In the genomic region with DNA sequence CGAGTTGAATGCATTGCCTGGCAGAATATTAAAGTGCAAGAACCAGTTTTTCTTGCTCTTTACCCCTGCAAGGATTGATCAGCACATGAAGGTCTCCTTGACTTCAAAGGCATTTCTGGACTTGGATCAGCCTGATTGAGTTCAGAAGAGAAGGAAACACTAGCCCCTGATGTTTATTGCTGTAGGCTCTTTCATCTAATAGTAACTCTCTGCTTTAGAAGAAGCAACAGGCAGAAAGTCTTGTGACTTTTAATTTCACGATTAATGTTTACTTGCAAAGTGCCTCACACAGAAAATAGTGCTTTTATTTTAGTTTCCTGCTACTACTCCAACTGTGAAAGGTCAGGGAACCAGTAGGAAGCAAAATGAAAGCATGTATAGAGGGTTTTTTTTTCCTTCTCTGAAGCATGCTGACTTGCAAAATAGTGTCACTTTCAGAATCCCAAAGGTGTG, we compare ENCODE assay signal across 14 cellular contexts.
A peak's percentile ranks its signal among the peaks of the same experiment; 100 is the strongest.
DNase-seq lines count a peak whose midpoint lies in the region; ATAC-seq and TF ChIP-seq lines count a peak whose summit lies in the region.
"Had no signal": no experiment of that assay in that cellular context is flagged by ENCODE, and none has a peak within 500 bp of the region (broad histone marks: within the 10 kb centered on the region; RNA-seq: fewer than 3 reads in every experiment).

No MANE protein-coding gene starts in this region.

- H4K20me1 ChIP-seq in IMR-90 (ENCODE audit: insufficient read depth, low read length), result no peaks in the 10 kb centered on the region

- no peak overlapping the region for H2BK20ac ChIP-seq in IMR-90 (ENCODE audit: low read depth, low read length)

- no peak overlapping the region for H4K91ac ChIP-seq in IMR-90 (ENCODE audit: insufficient read depth, low read depth, low read length)

- no peak overlapping the region for H4K5ac ChIP-seq in IMR-90 (ENCODE audit: low read depth, low read length)

- H2BK120ac ChIP-seq in IMR-90 (ENCODE audit: low read depth, low read length), result no peak overlapping the region

- no peak for TF ChIP-seq CTCF in IMR-90 (conservative IDR thresholded peaks at IDR 0.05; ENCODE audit: low read depth, low read length)
- TF ChIP-seq CTCF in thoracic aorta (IDR thresholded peaks at IDR 0.05), result no peak

- no peak overlapping the region for H2BK5ac ChIP-seq in IMR-90 (ENCODE audit: low read depth, low read length, poor library complexity, severe bottlenecking)

- no peak overlapping the region for H2AK5ac ChIP-seq in IMR-90 (ENCODE audit: low read depth, low read length)

- H3K9me1 ChIP-seq in IMR-90 (ENCODE audit: insufficient read depth, low read length), result no peaks in the 10 kb centered on the region

- no peak overlapping the region for H2AFZ ChIP-seq in IMR-90 (replicated peaks; ENCODE audit: low read length, poor library complexity)

- H2AK9ac ChIP-seq in IMR-90 (replicated peaks; ENCODE audit: low read depth, low read length, poor library complexity), result no peak overlapping the region

- H3K4me1 ChIP-seq in IMR-90 (ENCODE audit: control insufficient read depth, insufficient read depth, low read length) (no peaks in the 10 kb centered on the region), adipocyte (ENCODE audit: control insufficient read depth, insufficient read depth, low read length) (no peaks in the 10 kb centered on the region), thoracic aorta (ENCODE audit: control insufficient read depth in 1 of 2, low read depth in 2 of 2) (peaks cover 32 to 85% of the 10 kb centered on the region in 2 donors)

- H3K4me2 ChIP-seq in IMR-90 (ENCODE audit: low read depth, low read length), result peak overlapping the region; percentile 82; the same call in 1 of the 2 replicates

- H2BK15ac ChIP-seq in IMR-90 (ENCODE audit: low read depth, low read length), result no peak overlapping the region

- no peak overlapping the region for H3K4ac ChIP-seq in IMR-90 (ENCODE audit: low read depth, low read length)

- H3K14ac ChIP-seq in IMR-90 (replicated peaks; ENCODE audit: low read depth, low read length), result peak overlapping the region; percentile 15; the same call in 1 of the 2 replicates

- H3K27ac ChIP-seq in IMR-90 (ENCODE audit: insufficient read depth, low read length) (no peak overlapping the region), thoracic aorta (peak overlapping the region in 1 of 2 donors; percentile 2)
- H3K27ac ChIP-seq: C4-2B, tibial artery had no signal

- no CpG with 5 or more reads among the region's 2 CpGs for WGBS in IMR-90 (ENCODE audit: extremely low coverage in 2 of 2, insufficient read length in 1 of 2), 2 experiments

- H3K36me3 ChIP-seq in IMR-90 (ENCODE audit: control insufficient read depth, insufficient read depth, low read length) (no peaks in the 10 kb centered on the region), adipocyte (ENCODE audit: control insufficient read depth, insufficient read depth, low read length, severe bottlenecking) (no peaks in the 10 kb centered on the region), thoracic aorta (no peaks in the 10 kb centered on the region)
- H3K36me3 ChIP-seq: tibial artery had no signal

- dilution Hi-C loops in IMR-90 (cut with HindIII; ENCODE audit: low sequenced_read_pairs, unreplicated experiment), result no loop called here

- DNase-seq in IMR-90 (no peak), adipocyte (ENCODE audit: low read depth) (peak; percentile 25), left kidney (ENCODE audit: low read depth, low spot score) (peak; percentile 83), thoracic aorta (ENCODE audit: low spot score) (no peak)
- DNase-seq: effector CD8-positive, alpha-beta T cell; EL; naive thymus-derived CD4-positive, alpha-beta T cell; stimulated activated CD4-positive, alpha-beta T cell treated with anti-CD3 and anti-CD28 coated beads, Interleukin-2, amount 100 ng/mL, for 24 hours; tibial artery had no signal

- H3K4me3 ChIP-seq in IMR-90 (ENCODE audit: insufficient read depth, low read depth, low read length), result no peak overlapping the region
- no peak overlapping the region for H3K4me3 ChIP-seq in adipocyte (ENCODE audit: low read length)
- peak overlapping the region; percentile 29 for H3K4me3 ChIP-seq in thoracic aorta
- H3K4me3 ChIP-seq: tibial artery had no signal

- H3K9me3 ChIP-seq in IMR-90 (ENCODE audit: control insufficient read depth, insufficient read depth, low read length) (no peaks in the 10 kb centered on the region), adipocyte (ENCODE audit: control insufficient read depth, low read length) (no peaks in the 10 kb centered on the region), thoracic aorta (no peaks in the 10 kb centered on the region)
- H3K9me3 ChIP-seq: tibial artery had no signal

- intact Hi-C loops in IMR-90 (cut with micrococcal nuclease), result loop anchor here (5.0 kb wide), 1 partner anchor 33 kb away; no protein-coding TSS in a partner anchor

- H4K8ac ChIP-seq in IMR-90 (ENCODE audit: low read depth in 2 of 2, low read length in 2 of 2), result no peak overlapping the region

- ATAC-seq in IMR-90 (ENCODE audit: low read depth), result peak; percentile 32; the same call in 1 of the 2 replicates
- ATAC-seq in thoracic aorta (ENCODE audit: insufficient number of reproducible peaks, low FRiP score, low read depth), result no peak
- ATAC-seq in activated CD4-positive, CD25-positive, alpha-beta regulatory T cell treated with anti-CD3 and anti-CD28 coated beads, Interleukin-2, amount 50 U/mL, for 24 hours, result no peak
- ATAC-seq in HG03139 (IDR thresholded peaks at IDR 0.05; ENCODE audit: unreplicated experiment), result no peak
- ATAC-seq in HG03025 (IDR thresholded peaks at IDR 0.05; ENCODE audit: low FRiP score, unreplicated experiment), result no peak
- ATAC-seq: left lobe of liver; naive thymus-derived CD4-positive, alpha-beta T cell had no signal

- TF ChIP-seq POLR2A in IMR-90 (IDR thresholded peaks at IDR 0.05; ENCODE audit: low read depth, low read length), result no peak

- no peak for TF ChIP-seq RAD21 in IMR-90 (IDR thresholded peaks at IDR 0.05; ENCODE audit: low read length)

- H3K18ac ChIP-seq in IMR-90 (ENCODE audit: low read depth, low read length), result no peak overlapping the region

- in situ Hi-C loops in IMR-90 (cut with MboI; ENCODE audit: low sequenced_read_pairs), result no loop called here

- no peak overlapping the region for H3K23ac ChIP-seq in IMR-90 (ENCODE audit: low read depth, low read length)

- CTCF ChIA-PET in IMR-90 (lab: Yijun Ruan, JAX), result no interaction called here

- POLR2A ChIA-PET in IMR-90 (lab: Charles Lee; ENCODE audit: unreplicated experiment), result no interaction called here

- H3K56ac ChIP-seq in IMR-90 (ENCODE audit: extremely low read depth, insufficient read depth, low read length), result no peak overlapping the region

- BruUV-seq in IMR-90 (replicated peaks; lab: Mats Ljungman, UMichigan), result no TSS peak

- H3K27me3 ChIP-seq in IMR-90 (ENCODE audit: control insufficient read depth, insufficient read depth, low read length) (no peaks in the 10 kb centered on the region), adipocyte (replicated peaks; ENCODE audit: control insufficient read depth, insufficient read depth, low read length) (no peaks in the 10 kb centered on the region), thoracic aorta (replicated peaks; ENCODE audit: insufficient read depth) (no peaks in the 10 kb centered on the region)
- H3K27me3 ChIP-seq: tibial artery had no signal

- H3K79me1 ChIP-seq in IMR-90 (ENCODE audit: low read depth in 1 of 2, low read length in 2 of 2), result no peaks in the 10 kb centered on the region

- H3K9ac ChIP-seq in IMR-90 (ENCODE audit: low read depth, low read length), result no peak overlapping the region
- no peak overlapping the region for H3K9ac ChIP-seq in adipocyte (ENCODE audit: low read length)

TF ChIP-seq in IMR-90, 13 proteins besides CTCF, POLR2A, EP300 and RAD21:
- TF ChIP-seq BHLHE40 (IDR thresholded peaks at IDR 0.05; ENCODE audit: low read depth, low read length), result no peak
- TF ChIP-seq CHD1 (IDR thresholded peaks at IDR 0.05; ENCODE audit: low read depth, low read length), result no peak
- TF ChIP-seq MAFK (IDR thresholded peaks at IDR 0.05; ENCODE audit: low read depth, low read length), result no peak
- TF ChIP-seq, protein P1, sequence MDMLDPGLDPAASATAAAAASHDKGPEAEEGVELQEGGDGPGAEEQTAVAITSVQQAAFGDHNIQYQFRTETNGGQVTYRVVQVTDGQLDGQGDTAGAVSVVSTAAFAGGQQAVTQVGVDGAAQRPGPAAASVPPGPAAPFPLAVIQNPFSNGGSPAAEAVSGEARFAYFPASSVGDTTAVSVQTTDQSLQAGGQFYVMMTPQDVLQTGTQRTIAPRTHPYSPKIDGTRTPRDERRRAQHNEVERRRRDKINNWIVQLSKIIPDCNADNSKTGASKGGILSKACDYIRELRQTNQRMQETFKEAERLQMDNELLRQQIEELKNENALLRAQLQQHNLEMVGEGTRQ (IDR thresholded peaks at IDR 0.05; ENCODE audit: low read depth, low read length), result no peak
- TF ChIP-seq SMC3 (IDR thresholded peaks at IDR 0.05; ENCODE audit: low read depth, low read length), result no peak
- TF ChIP-seq RFX5 (IDR thresholded peaks at IDR 0.05; ENCODE audit: low read depth, low read length), result no peak
- TF ChIP-seq FOS (IDR thresholded peaks at IDR 0.05; ENCODE audit: low read depth, low read length), result no peak
- TF ChIP-seq RCOR1 (IDR thresholded peaks at IDR 0.05; ENCODE audit: insufficient replicate concordance, low read length), result no peak
- no peak for TF ChIP-seq NFE2L2 (IDR thresholded peaks at IDR 0.05; ENCODE audit: low read depth, low read length)
- TF ChIP-seq CEBPB (IDR thresholded peaks at IDR 0.05; ENCODE audit: low read depth, low read length), result no peak
- TF ChIP-seq MXI1 (IDR thresholded peaks at IDR 0.05; ENCODE audit: borderline replicate concordance, low read depth, low read length), result no peak
- TF ChIP-seq, protein P2, sequence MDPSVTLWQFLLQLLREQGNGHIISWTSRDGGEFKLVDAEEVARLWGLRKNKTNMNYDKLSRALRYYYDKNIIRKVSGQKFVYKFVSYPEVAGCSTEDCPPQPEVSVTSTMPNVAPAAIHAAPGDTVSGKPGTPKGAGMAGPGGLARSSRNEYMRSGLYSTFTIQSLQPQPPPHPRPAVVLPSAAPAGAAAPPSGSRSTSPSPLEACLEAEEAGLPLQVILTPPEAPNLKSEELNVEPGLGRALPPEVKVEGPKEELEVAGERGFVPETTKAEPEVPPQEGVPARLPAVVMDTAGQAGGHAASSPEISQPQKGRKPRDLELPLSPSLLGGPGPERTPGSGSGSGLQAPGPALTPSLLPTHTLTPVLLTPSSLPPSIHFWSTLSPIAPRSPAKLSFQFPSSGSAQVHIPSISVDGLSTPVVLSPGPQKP (IDR thresholded peaks at IDR 0.05; ENCODE audit: borderline replicate concordance, low read depth, low read length), result no peak
- TF ChIP-seq MAZ (IDR thresholded peaks at IDR 0.05; ENCODE audit: borderline replicate concordance, low read depth, low read length), result no peak
TF ChIP-seq in IMR-90: peak in this region for 0.

Comparison
In these comparisons a context has a peak if more than half of its experiments do, and no peak if none do; other contexts are left out.
1. DNase-seq: peak in adipocyte (single experiment) and left kidney (single experiment); none in IMR-90 (single experiment) and thoracic aorta (single experiment).